Comparison of ENCODE assay signal across 8 cellular contexts in genomic region chr6:100472674-100473073, GRCh38. TPM values are rescaled to one million over a fixed set of nuclear protein-coding genes. Genes with fewer than 3 reads are reported as not detected.
A peak's percentile ranks its signal among the peaks of the same experiment; 100 is the strongest.
DNase-seq lines count a peak whose midpoint lies in the region; ATAC-seq lines count a peak whose summit lies in the region.

No MANE protein-coding gene starts in this region.

- ATAC-seq in HG02759 (IDR thresholded peaks at IDR 0.05; ENCODE audit: unreplicated experiment), result peak; percentile 83

- no peaks in the 10 kb centered on the region for H3K79me2 ChIP-seq in trophoblast cell (ENCODE audit: control insufficient read depth, insufficient read depth, low read length, poor library complexity)

- no peaks in the 10 kb centered on the region for H3K36me3 ChIP-seq in trophoblast cell (ENCODE audit: control insufficient read depth in 1 of 2, insufficient read depth in 2 of 2, low read length in 2 of 2)

- WGBS in trophoblast cell (ENCODE audit: extremely low coverage, insufficient coverage, insufficient read length), result no CpG with 5 or more reads among the region's 3 CpGs

- H2BK12ac ChIP-seq in trophoblast cell (ENCODE audit: low read length), result no peak overlapping the region

- H4K12ac ChIP-seq in trophoblast cell (ENCODE audit: low read depth, low read length), result no peak overlapping the region

- H3K4me2 ChIP-seq in trophoblast cell (ENCODE audit: low read length), result no peak overlapping the region

- H2BK120ac ChIP-seq in trophoblast cell (ENCODE audit: insufficient read depth, low read length, poor library complexity), result no peak overlapping the region

- H3K18ac ChIP-seq in trophoblast cell (ENCODE audit: low read length), result no peak overlapping the region

- H3K4ac ChIP-seq in trophoblast cell (ENCODE audit: low read depth, low read length), result no peak overlapping the region

- no peak overlapping the region for H2AK5ac ChIP-seq in trophoblast cell (ENCODE audit: low read length)

- POLR2A ChIA-PET in activated CD4-positive, alpha-beta T cell treated with anti-CD3 and anti-CD28 coated beads, Interleukin-2, amount 10 ng/mL, durations not matched to agents 7 days and 5 days (lab: Charles Lee), result no interaction called here

- CTCF ChIA-PET in activated CD4-positive, alpha-beta T cell treated with anti-CD3 and anti-CD28 coated beads, Interleukin-2, amount 10 ng/mL, durations not matched to agents 7 days and 5 days (lab: Charles Lee), result interaction anchor here (1.2 kb wide), 1 partner anchor 10 kb away, joined by 3 read pairs; no protein-coding TSS in a partner anchor

- peaks cover 3% of the 10 kb centered on the region for H3K4me1 Mint-ChIP-seq in activated CD4-positive, alpha-beta T cell treated with anti-CD3 and anti-CD28 coated beads, Interleukin-2, amount 10 ng/mL, durations not matched to agents 7 days and 5 days

- H3K4me3 ChIP-seq in trophoblast cell (ENCODE audit: low read depth, low read length), result no peak overlapping the region

- no peak overlapping the region for H3K27ac Mint-ChIP-seq in activated CD4-positive, alpha-beta T cell treated with anti-CD3 and anti-CD28 coated beads, Interleukin-2, amount 10 ng/mL, durations not matched to agents 7 days and 5 days

- H3K14ac ChIP-seq in trophoblast cell (ENCODE audit: low read length), result no peak overlapping the region

- no peak overlapping the region for H2AFZ ChIP-seq in trophoblast cell (ENCODE audit: insufficient read depth, low read length, poor library complexity)

- no peak overlapping the region for H3K4me3 Mint-ChIP-seq in activated CD4-positive, alpha-beta T cell treated with anti-CD3 and anti-CD28 coated beads, Interleukin-2, amount 10 ng/mL, durations not matched to agents 7 days and 5 days

- H4K91ac ChIP-seq in trophoblast cell (ENCODE audit: low read depth, low read length), result no peak overlapping the region

- no peak overlapping the region for H2BK5ac ChIP-seq in trophoblast cell (ENCODE audit: low read depth, low read length, poor library complexity)

- H3K27ac ChIP-seq in trophoblast cell (ENCODE audit: low read depth, low read length), result no peak overlapping the region

- H3K27me3 Mint-ChIP-seq in activated CD4-positive, alpha-beta T cell treated with anti-CD3 and anti-CD28 coated beads, Interleukin-2, amount 10 ng/mL, durations not matched to agents 7 days and 5 days, result peaks cover 65% of the 10 kb centered on the region

- peaks cover 2% of the 10 kb centered on the region for H3K9me3 ChIP-seq in trophoblast cell (ENCODE audit: insufficient read depth, low read depth, low read length)

- H3K79me1 ChIP-seq in trophoblast cell (ENCODE audit: low read length), result no peaks in the 10 kb centered on the region

- peaks cover 22% of the 10 kb centered on the region for H3K27me3 ChIP-seq in trophoblast cell (ENCODE audit: insufficient read depth, low read length)

- H3K4me1 ChIP-seq in trophoblast cell (ENCODE audit: control insufficient read depth in 1 of 2, insufficient read depth in 2 of 2, low read length in 2 of 2), result no peaks in the 10 kb centered on the region

- peaks cover 1% of the 10 kb centered on the region for H3K9me3 Mint-ChIP-seq in activated CD4-positive, alpha-beta T cell treated with anti-CD3 and anti-CD28 coated beads, Interleukin-2, amount 10 ng/mL, durations not matched to agents 7 days and 5 days

- H3K23ac ChIP-seq in trophoblast cell (ENCODE audit: low read length), result no peak overlapping the region

- no peak overlapping the region for H3K9ac ChIP-seq in trophoblast cell (ENCODE audit: low read length)

- peaks cover 4% of the 10 kb centered on the region for H3K36me3 Mint-ChIP-seq in activated CD4-positive, alpha-beta T cell treated with anti-CD3 and anti-CD28 coated beads, Interleukin-2, amount 10 ng/mL, durations not matched to agents 7 days and 5 days (ENCODE audit: low read depth)

- H4K8ac ChIP-seq in trophoblast cell (ENCODE audit: low read depth, low read length), result no peak overlapping the region

- DNase-seq in activated CD4-positive, alpha-beta T cell treated with anti-CD3 and anti-CD28 coated beads, Interleukin-2, amount 50 U/mL, for 48 hours, result peak; percentile 31 to 41
- DNase-seq in activated CD4-positive, alpha-beta T cell treated with anti-CD3 and anti-CD28 coated beads, Interleukin-2, amount 10 ng/mL, durations not matched to agents 7 days and 5 days, result no peak
- peak; percentile 78 for DNase-seq in NCI-H748 (lab: John Stamatoyannopoulos, UW; ENCODE audit: unreplicated experiment)
- peak; percentile 75 to 92 for DNase-seq in trophoblast cell
- no peak for DNase-seq in activated CD8-positive, alpha-beta memory T cell treated with anti-CD3 and anti-CD28 coated beads for 24 hours
- DNase-seq in Ammon's horn (ENCODE audit: low spot score), result no peak
- no peak for DNase-seq in SIG-M5 (lab: John Stamatoyannopoulos, UW)

RNA-seq across cellular contexts. Expression of gene SIM1, which starts 8.0 kb away (rescaled TPM):
- not detected for total RNA-seq in activated CD4-positive, alpha-beta T cell treated with anti-CD3 and anti-CD28 coated beads, Interleukin-2, amount 10 ng/mL, durations not matched to agents 7 days and 5 days
- polyA plus RNA-seq in trophoblast cell (2013), result not detected in 2 replicates

Comparison
In these comparisons a context has a peak if more than half of its experiments do, and no peak if none do; other contexts are left out.
1. DNase-seq: peak in activated CD4-positive, alpha-beta T cell treated with anti-CD3 and anti-CD28 coated beads, Interleukin-2, amount 50 U/mL, for 48 hours (2 of 2), NCI-H748 (single experiment) and trophoblast cell (2 of 2); none in activated CD4-positive, alpha-beta T cell treated with anti-CD3 and anti-CD28 coated beads, Interleukin-2, amount 10 ng/mL, durations not matched to agents 7 days and 5 days (single experiment), activated CD8-positive, alpha-beta memory T cell treated with anti-CD3 and anti-CD28 coated beads for 24 hours (single experiment), Ammon's horn (single experiment) and SIG-M5 (single experiment).